Comparison of ENCODE assay signal across 22 cellular contexts in the genomic region with DNA sequence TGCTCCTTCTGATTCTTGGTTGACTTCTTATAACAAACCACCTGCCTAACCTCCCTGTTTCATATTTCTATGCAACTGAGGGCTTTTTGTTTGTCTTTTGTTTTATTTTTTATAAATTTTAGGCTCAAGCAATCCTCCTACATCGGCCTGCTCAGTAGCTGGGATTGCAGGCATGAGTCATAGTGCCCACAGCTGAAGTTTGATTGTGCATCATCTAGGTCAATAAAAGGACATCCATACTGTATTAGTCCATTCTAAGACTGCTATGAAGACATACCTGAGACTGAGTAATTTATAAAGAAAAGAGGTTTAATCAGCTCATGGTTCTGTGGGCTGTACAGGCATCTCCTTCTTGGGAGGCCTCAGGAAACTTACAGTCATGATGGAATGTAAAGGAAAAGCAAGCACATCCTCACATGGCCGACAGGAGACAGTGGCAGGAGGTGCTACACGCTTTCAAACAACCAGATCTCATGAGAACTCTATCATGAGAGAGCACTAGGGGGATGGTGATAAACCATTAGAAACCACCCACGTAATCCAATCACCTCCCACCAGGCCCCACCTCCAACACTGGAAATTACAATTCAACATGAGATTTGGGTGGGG.
"Had no signal": no experiment of that assay in that cellular context is flagged by ENCODE, and none has a peak within 500 bp of the region (broad histone marks: within the 10 kb centered on the region; RNA-seq: fewer than 3 reads in every experiment).

No MANE protein-coding gene starts in this region.

- ATAC-seq: activated CD4-positive, alpha-beta T cell treated with anti-CD3 and anti-CD28 coated beads for 36 hours; gastroesophageal sphincter; heart left ventricle; mucosa of descending colon had no signal

- H3K36me3 Mint-ChIP-seq: activated naive CD8-positive, alpha-beta T cell treated with anti-CD3 and anti-CD28 coated beads for 36 hours; brain; naive B cell had no signal

- H3K27ac ChIP-seq: gastroesophageal sphincter, heart left ventricle, tibial artery had no signal

- H3K36me3 ChIP-seq: gastroesophageal sphincter, heart left ventricle, tibial artery had no signal

- H3K9me3 ChIP-seq: gastroesophageal sphincter, tibial artery had no signal

- H3K4me3 Mint-ChIP-seq: activated CD4-positive, alpha-beta T cell treated with anti-CD3 and anti-CD28 coated beads for 36 hours; activated naive CD8-positive, alpha-beta T cell treated with anti-CD3 and anti-CD28 coated beads for 36 hours; brain; naive B cell; neural crest cell had no signal

- H3K4me1 ChIP-seq: gastroesophageal sphincter, heart left ventricle, tibial artery had no signal

- H3K27me3 ChIP-seq: gastroesophageal sphincter, heart left ventricle, tibial artery had no signal

- H3K27me3 Mint-ChIP-seq: brain had no signal

- H3K4me1 Mint-ChIP-seq: activated CD4-positive, alpha-beta T cell treated with anti-CD3 and anti-CD28 coated beads for 36 hours; activated naive CD8-positive, alpha-beta T cell treated with anti-CD3 and anti-CD28 coated beads for 36 hours; brain; naive B cell had no signal

- H3K27ac Mint-ChIP-seq: activated CD4-positive, alpha-beta T cell treated with anti-CD3 and anti-CD28 coated beads for 36 hours; activated naive CD8-positive, alpha-beta T cell treated with anti-CD3 and anti-CD28 coated beads for 36 hours; naive B cell; progenitor cell of endocrine pancreas had no signal

- DNase-seq: activated CD4-positive, alpha-beta T cell treated with anti-CD3 and anti-CD28 coated beads for 36 hours; activated CD4-positive, alpha-beta T cell treated with anti-CD3 and anti-CD28 coated beads, Interleukin-2, amount 50 U/mL, for 48 hours; activated naive CD4-positive, alpha-beta T cell; activated naive CD8-positive, alpha-beta T cell treated with anti-CD3 and anti-CD28 coated beads for 36 hours; amygdala; cerebellar nuclear complex; effector CD4-positive, alpha-beta T cell; heart left ventricle; mesenchymal stem cell; mucosa of descending colon; naive B cell; stimulated activated CD4-positive, alpha-beta T cell treated with anti-CD3 and anti-CD28 coated beads, Interleukin-12 subunit alpha, Interleukin-12 subunit beta, amount 100 ng/mL, for 4 hours; stimulated activated CD4-positive, alpha-beta T cell treated with anti-CD3 and anti-CD28 coated beads, Interleukin-1b, Interleukin-23, amount 100 ng/mL, for 48 hours; stimulated activated naive CD4-positive, alpha-beta T cell treated with Interleukin-2 at 50 U/mL for 16 hours; substantia nigra; SW 1271; T-helper 2 cell; tibial artery had no signal

- H3K4me3 ChIP-seq: gastroesophageal sphincter, heart left ventricle, mucosa of descending colon, tibial artery had no signal
